ENCODE assay signal across 8 cellular contexts in the genomic region with DNA sequence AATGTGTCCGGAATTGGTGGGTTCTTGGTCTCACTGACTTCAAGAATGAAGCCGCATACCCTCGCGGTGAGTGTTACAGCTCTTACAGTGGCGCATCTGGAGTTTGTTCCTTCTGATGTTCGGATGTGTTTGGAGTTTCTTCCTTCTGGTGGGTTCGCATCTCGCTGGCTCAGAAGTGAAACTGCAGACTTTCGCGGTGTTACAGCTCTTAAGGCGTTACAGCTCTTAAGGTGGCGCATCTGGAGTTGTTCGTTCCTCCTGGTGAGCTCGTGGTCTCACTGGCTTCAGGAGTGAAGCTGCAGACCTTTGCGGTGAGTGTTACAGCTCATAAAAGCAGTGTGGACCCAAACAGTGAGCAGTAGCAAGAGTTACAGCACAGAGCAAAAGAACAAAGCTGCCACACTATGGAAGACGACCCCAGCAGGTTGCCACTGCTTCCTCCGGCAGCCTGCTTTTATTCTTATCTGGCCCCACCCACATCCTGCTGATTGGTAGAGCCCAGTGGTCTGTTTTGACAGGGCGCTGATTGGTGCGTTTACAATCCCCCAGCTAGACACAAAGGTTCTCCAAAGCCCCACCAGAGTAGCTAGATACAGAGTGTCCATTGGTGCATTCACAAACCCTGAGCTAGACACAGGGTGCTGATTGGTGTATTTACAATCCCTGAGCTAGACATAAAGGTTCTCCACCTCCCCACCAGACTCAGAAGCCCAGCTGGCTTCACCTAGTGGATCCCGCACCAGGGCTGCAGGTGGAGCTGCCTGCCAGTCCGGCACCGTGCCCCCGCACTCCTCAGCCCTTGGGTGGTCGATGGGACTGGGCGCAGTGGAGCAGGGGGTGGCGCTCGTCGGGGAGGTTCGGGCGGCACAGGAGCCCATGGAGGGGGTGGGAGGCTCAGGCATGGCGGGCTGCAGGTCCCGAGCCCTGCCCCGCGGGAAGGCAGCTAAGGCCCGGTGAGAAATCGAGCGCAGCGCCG.
DNase-seq lines count a peak whose midpoint lies in the region; ATAC-seq, FAIRE-seq and TF ChIP-seq lines count a peak whose summit lies in the region.
"Not testable (repeated sequence)": the region's sequence is repeated elsewhere in the genome, so short reads cannot be mapped to it uniquely, and the experiment has no call there.

No MANE protein-coding gene starts in this region.

- H3K9me3 ChIP-seq in CD8-positive, alpha-beta T cell (ENCODE audit: low read length); Loucy (ENCODE audit: insufficient read depth, low read depth, low read length); T-helper 17 cell (ENCODE audit: control insufficient read depth, low read length, poor library complexity, severe bottlenecking); H1 (ENCODE audit: insufficient read depth in 2 of 2, low read depth in 1 of 2, low read length in 1 of 2): not testable (repeated sequence)

- not testable (repeated sequence) for H3F3A ChIP-seq in Loucy (ENCODE audit: low read depth)

- H3K9me3 Mint-ChIP-seq in CD8-positive, alpha-beta T cell; activated CD8-positive, alpha-beta memory T cell treated with anti-CD3 and anti-CD28 coated beads, Interleukin-2, amount 10 ng/mL, durations not matched to agents 7 days and 5 days (ENCODE audit: low read depth); activated naive CD8-positive, alpha-beta T cell (ENCODE audit: low read depth); naive thymus-derived CD8-positive, alpha-beta T cell; stimulated activated naive CD8-positive, alpha-beta T cell treated with anti-CD3 and anti-CD28 coated beads, Interleukin-15, amount 100 ng/mL, for 72 hours: not testable (repeated sequence)

- not testable (repeated sequence) for H4K20me1 ChIP-seq in Loucy (ENCODE audit: insufficient read depth, low read length, poor library complexity, severe bottlenecking); H1 (replicated peaks in 1 of 2; ENCODE audit: control insufficient read depth in 1 of 2, insufficient read depth in 2 of 2, low read length in 2 of 2)

- not testable (repeated sequence) for H3K14ac ChIP-seq in H1 (ENCODE audit: insufficient read length)

- H4K91ac ChIP-seq in H1 (replicated peaks; ENCODE audit: insufficient read length, low read length) = not testable (repeated sequence)

- not testable (repeated sequence) for H2BK15ac ChIP-seq in H1 (ENCODE audit: low read length)

- peak overlapping the region; percentile 82 for H3K9ac ChIP-seq in Loucy (ENCODE audit: low read depth, low read length, poor library complexity, severe bottlenecking)
- H3K9ac ChIP-seq in H1 (replicated peaks in 1 of 4; ENCODE audit: extremely low read depth in 1 of 4, low read depth in 3 of 4, low read length in 3 of 4) = not testable (repeated sequence)

- not testable (repeated sequence) for H3K23ac ChIP-seq in H1 (ENCODE audit: insufficient read length)

- not testable (repeated sequence) for H3K27ac ChIP-seq in CD8-positive, alpha-beta T cell (ENCODE audit: low read depth, low read length); H1 (ENCODE audit: low read depth, low read length)

- H3K4ac ChIP-seq in H1 (replicated peaks; ENCODE audit: insufficient read length, low read depth, low read length) = not testable (repeated sequence)

- H2AFZ ChIP-seq in Loucy (ENCODE audit: low read length) = peak overlapping the region; percentile 67; the same call in 1 of the 2 replicates
- not testable (repeated sequence) for H2AFZ ChIP-seq in H1 (ENCODE audit: low read length)

- not testable (repeated sequence) for H4K8ac ChIP-seq in H1 (ENCODE audit: extremely low read depth, insufficient read depth, low read length)

- CTCF ChIA-PET in CD8-positive, alpha-beta T cell (lab: Charles Lee) = not testable (repeated sequence)
- CTCF ChIA-PET in activated CD8-positive, alpha-beta memory T cell treated with anti-CD3 and anti-CD28 coated beads, Interleukin-2, amount 10 ng/mL, durations not matched to agents 7 days and 5 days (lab: Charles Lee) = interaction anchor here (0.6 kb wide), 1 partner anchor 540 kb away, joined by 3 read pairs; no protein-coding TSS in a partner anchor
- CTCF ChIA-PET in H1 (lab: Charles Lee; ENCODE audit: partially characterized antibody) = interaction anchor here (0.6 kb wide), 1 partner anchor 376 kb away, joined by 3 read pairs; no protein-coding TSS in a partner anchor

- 0 out of 2 replicates have a peak overlapping the region, but pooled peaks have one; percentile 6 for H2BK5ac ChIP-seq in H1 (ENCODE audit: low read depth, low read length)

- not testable (repeated sequence) for H2BK12ac ChIP-seq in H1 (ENCODE audit: low read depth, low read length)

- not testable (repeated sequence) for H3K56ac ChIP-seq in H1 (replicated peaks; ENCODE audit: insufficient read length, low read depth, low read length)

- H3K36me3 ChIP-seq in CD8-positive, alpha-beta T cell (ENCODE audit: insufficient read depth, low read length); Loucy (ENCODE audit: insufficient read depth, low read length); H1 (ENCODE audit: control insufficient read depth in 2 of 4, insufficient read depth in 4 of 4, low read length in 3 of 4): not testable (repeated sequence)

- not testable (repeated sequence) for H3K27me3 ChIP-seq in CD8-positive, alpha-beta T cell (ENCODE audit: insufficient read depth, low read length); Loucy (ENCODE audit: insufficient read depth, low read length, poor library complexity, severe bottlenecking); H1 (replicated peaks in 1 of 4; ENCODE audit: control insufficient read depth in 3 of 4, extremely low read depth in 1 of 4, insufficient read depth in 3 of 4, low read length in 3 of 4)

- H2AK5ac ChIP-seq in H1 (ENCODE audit: low read depth, low read length) = not testable (repeated sequence)

- not testable (repeated sequence) for H3K18ac ChIP-seq in H1 (ENCODE audit: extremely low read depth, low read length)

- not testable (repeated sequence) for H3K4me3 ChIP-seq in CD8-positive, alpha-beta T cell (ENCODE audit: low read depth, low read length); H1 (ENCODE audit: extremely low read depth in 1 of 4, insufficient read depth in 2 of 4, low read depth in 3 of 4, low read length in 4 of 4)
- peak overlapping the region; percentile 78 for H3K4me3 ChIP-seq in Loucy (ENCODE audit: low read length, poor library complexity, severe bottlenecking)

- intact Hi-C loops in CD8-positive, alpha-beta T cell (cut with DNase I, micrococcal nuclease) = not testable (repeated sequence)

- not testable (repeated sequence) for FAIRE-seq in H1 (lab: Jason Lieb, UNC)

- POLR2A ChIA-PET in CD8-positive, alpha-beta T cell (lab: Charles Lee); H1 (lab: Charles Lee; ENCODE audit: partially characterized antibody); naive thymus-derived CD8-positive, alpha-beta T cell (lab: Charles Lee): not testable (repeated sequence)

- not testable (repeated sequence) for H3K4me1 ChIP-seq in CD8-positive, alpha-beta T cell (ENCODE audit: insufficient read depth, low read length); H1 (replicated peaks in 1 of 4; ENCODE audit: control insufficient read depth in 3 of 4, insufficient read depth in 4 of 4, low read length in 3 of 4)
- H3K4me1 ChIP-seq in Loucy (ENCODE audit: insufficient read depth, low read length, poor library complexity, severe bottlenecking) = peaks cover 22% of the 10 kb centered on the region

- H3K36me3 Mint-ChIP-seq in CD8-positive, alpha-beta T cell; T-helper 17 cell (ENCODE audit: low read depth); activated CD8-positive, alpha-beta memory T cell treated with anti-CD3 and anti-CD28 coated beads, Interleukin-2, amount 10 ng/mL, durations not matched to agents 7 days and 5 days; activated naive CD8-positive, alpha-beta T cell; naive thymus-derived CD8-positive, alpha-beta T cell: not testable (repeated sequence)

- H2BK120ac ChIP-seq in H1 (replicated peaks; ENCODE audit: low read depth, low read length) = not testable (repeated sequence)

- 93% methylated on average over 25 of the region's 39 CpGs; no CpG with 5 or more reads in 1 of the 2 experiments for WGBS in H1 (ENCODE audit: extremely low coverage in 1 of 2, insufficient coverage in 1 of 2, insufficient read length in 1 of 2, insufficient replicate concordance in 2 of 2, low coverage in 1 of 2, low lambda C conversion rate in 2 of 2, missing lambda C conversion rate in 1 of 2), 2 experiments

- not testable (repeated sequence) for H3K4me1 Mint-ChIP-seq in CD8-positive, alpha-beta T cell (ENCODE audit: low read depth); T-helper 17 cell; activated CD8-positive, alpha-beta memory T cell treated with anti-CD3 and anti-CD28 coated beads, Interleukin-2, amount 10 ng/mL, durations not matched to agents 7 days and 5 days; activated naive CD8-positive, alpha-beta T cell (ENCODE audit: low read depth); naive thymus-derived CD8-positive, alpha-beta T cell; stimulated activated naive CD8-positive, alpha-beta T cell treated with anti-CD3 and anti-CD28 coated beads, Interleukin-15, amount 100 ng/mL, for 72 hours

- not testable (repeated sequence) for H4K5ac ChIP-seq in H1 (ENCODE audit: insufficient read length, low read depth, low read length)

- H3K4me2 ChIP-seq in Loucy (ENCODE audit: low read depth, low read length, poor library complexity, severe bottlenecking) = peak overlapping the region; percentile 60
- H3K4me2 ChIP-seq in H1 (ENCODE audit: insufficient read depth in 1 of 2, low read depth in 2 of 2, low read length in 2 of 2) = not testable (repeated sequence)

- not testable (repeated sequence) for TF ChIP-seq POLR2A in H1 (IDR thresholded peaks at IDR 0.05; ENCODE audit: control extremely low read depth in 1 of 2, low read depth in 2 of 2, low read length in 2 of 2)

- H3K79me2 ChIP-seq in Loucy (ENCODE audit: insufficient read depth, low read length); H1 (ENCODE audit: control insufficient read depth in 1 of 2, insufficient read depth in 2 of 2, low read length in 2 of 2): not testable (repeated sequence)

- not testable (repeated sequence) for TF ChIP-seq EP300 in H1 (IDR thresholded peaks at IDR 0.05; ENCODE audit: borderline replicate concordance in 1 of 2, low read depth in 2 of 2, low read length in 2 of 2)

- not testable (repeated sequence) for H3K9me2 ChIP-seq in Loucy (replicated peaks; ENCODE audit: low read depth, low read length)

- not testable (repeated sequence) for TF ChIP-seq RAD21 in H1 (IDR thresholded peaks at IDR 0.05 in 1 of 2, conservative IDR thresholded peaks at IDR 0.05 in 1 of 2; ENCODE audit: low read depth in 2 of 2, low read length in 2 of 2)

- not testable (repeated sequence) for H2BK20ac ChIP-seq in H1 (ENCODE audit: low read length)

- H3K79me1 ChIP-seq in H1 (ENCODE audit: low read depth, low read length) = not testable (repeated sequence)

- ATAC-seq in CD8-positive, alpha-beta T cell; activated CD8-positive, alpha-beta memory T cell treated with anti-CD3 and anti-CD28 coated beads, Interleukin-2, amount 10 ng/mL, durations not matched to agents 7 days and 5 days: not testable (repeated sequence)
- ATAC-seq in T-helper 17 cell = peak; percentile 70
- ATAC-seq in naive thymus-derived CD8-positive, alpha-beta T cell = peak in 1 of 2 donors; percentile 49
- ATAC-seq in stimulated activated naive CD8-positive, alpha-beta T cell treated with anti-CD3 and anti-CD28 coated beads, Interleukin-15, amount 100 ng/mL, for 72 hours = peak; percentile 53

- not testable (repeated sequence) for TF ChIP-seq CTCF in CD8-positive, alpha-beta T cell (IDR thresholded peaks at IDR 0.05); Loucy (conservative IDR thresholded peaks at IDR 0.05; ENCODE audit: low read length); H1 (IDR thresholded peaks at IDR 0.05; ENCODE audit: control extremely low read depth in 1 of 3, insufficient read depth in 1 of 3, low read depth in 1 of 3, low read length in 3 of 3)

- H3K4me3 Mint-ChIP-seq in CD8-positive, alpha-beta T cell = peak overlapping the region; percentile 74
- peak overlapping the region; percentile 74 for H3K4me3 Mint-ChIP-seq in T-helper 17 cell
- peak overlapping the region; percentile 32 for H3K4me3 Mint-ChIP-seq in activated CD8-positive, alpha-beta memory T cell treated with anti-CD3 and anti-CD28 coated beads, Interleukin-2, amount 10 ng/mL, durations not matched to agents 7 days and 5 days
- H3K4me3 Mint-ChIP-seq in activated naive CD8-positive, alpha-beta T cell = peak overlapping the region; percentile 36
- H3K4me3 Mint-ChIP-seq in naive thymus-derived CD8-positive, alpha-beta T cell = peak overlapping the region; percentile 49 to 83 (median 66)
- peak overlapping the region in 1 of 2 donors; percentile 71 for H3K4me3 Mint-ChIP-seq in stimulated activated naive CD8-positive, alpha-beta T cell treated with anti-CD3 and anti-CD28 coated beads, Interleukin-15, amount 100 ng/mL, for 72 hours

- not testable (repeated sequence) for H3K27me3 Mint-ChIP-seq in CD8-positive, alpha-beta T cell (ENCODE audit: low read depth); T-helper 17 cell; activated CD8-positive, alpha-beta memory T cell treated with anti-CD3 and anti-CD28 coated beads, Interleukin-2, amount 10 ng/mL, durations not matched to agents 7 days and 5 days; activated naive CD8-positive, alpha-beta T cell; naive thymus-derived CD8-positive, alpha-beta T cell; stimulated activated naive CD8-positive, alpha-beta T cell treated with anti-CD3 and anti-CD28 coated beads, Interleukin-15, amount 100 ng/mL, for 72 hours

- not testable (repeated sequence) for DNase-seq in CD8-positive, alpha-beta T cell; activated CD8-positive, alpha-beta memory T cell treated with anti-CD3 and anti-CD28 coated beads, Interleukin-2, amount 10 ng/mL, durations not matched to agents 7 days and 5 days; H1 (ENCODE audit: low read depth in 1 of 2, low spot score in 2 of 2)
- peak in 1 of 3 donors; percentile 6 for DNase-seq in T-helper 17 cell
- peak in 4 of 10 donors; percentile 0 to 39 (median 3) for DNase-seq in naive thymus-derived CD8-positive, alpha-beta T cell
- peak in 1 of 2 donors; percentile 49 for DNase-seq in stimulated activated naive CD8-positive, alpha-beta T cell treated with anti-CD3 and anti-CD28 coated beads, Interleukin-15, amount 100 ng/mL, for 72 hours

- H3K23me2 ChIP-seq in H1 (ENCODE audit: low read depth, low read length) = not testable (repeated sequence)

- H3K27ac Mint-ChIP-seq in CD8-positive, alpha-beta T cell; activated naive CD8-positive, alpha-beta T cell: not testable (repeated sequence)
- H3K27ac Mint-ChIP-seq in T-helper 17 cell = peak overlapping the region; percentile 24
- H3K27ac Mint-ChIP-seq in activated CD8-positive, alpha-beta memory T cell treated with anti-CD3 and anti-CD28 coated beads, Interleukin-2, amount 10 ng/mL, durations not matched to agents 7 days and 5 days = peak overlapping the region; percentile 50
- peak overlapping the region in 5 of 10 donors; percentile 49 to 80 (median 71) for H3K27ac Mint-ChIP-seq in naive thymus-derived CD8-positive, alpha-beta T cell
- peak overlapping the region in 1 of 2 donors; percentile 65 for H3K27ac Mint-ChIP-seq in stimulated activated naive CD8-positive, alpha-beta T cell treated with anti-CD3 and anti-CD28 coated beads, Interleukin-15, amount 100 ng/mL, for 72 hours
